Comparison of ENCODE assay signal across 25 cellular contexts in the genomic region with DNA sequence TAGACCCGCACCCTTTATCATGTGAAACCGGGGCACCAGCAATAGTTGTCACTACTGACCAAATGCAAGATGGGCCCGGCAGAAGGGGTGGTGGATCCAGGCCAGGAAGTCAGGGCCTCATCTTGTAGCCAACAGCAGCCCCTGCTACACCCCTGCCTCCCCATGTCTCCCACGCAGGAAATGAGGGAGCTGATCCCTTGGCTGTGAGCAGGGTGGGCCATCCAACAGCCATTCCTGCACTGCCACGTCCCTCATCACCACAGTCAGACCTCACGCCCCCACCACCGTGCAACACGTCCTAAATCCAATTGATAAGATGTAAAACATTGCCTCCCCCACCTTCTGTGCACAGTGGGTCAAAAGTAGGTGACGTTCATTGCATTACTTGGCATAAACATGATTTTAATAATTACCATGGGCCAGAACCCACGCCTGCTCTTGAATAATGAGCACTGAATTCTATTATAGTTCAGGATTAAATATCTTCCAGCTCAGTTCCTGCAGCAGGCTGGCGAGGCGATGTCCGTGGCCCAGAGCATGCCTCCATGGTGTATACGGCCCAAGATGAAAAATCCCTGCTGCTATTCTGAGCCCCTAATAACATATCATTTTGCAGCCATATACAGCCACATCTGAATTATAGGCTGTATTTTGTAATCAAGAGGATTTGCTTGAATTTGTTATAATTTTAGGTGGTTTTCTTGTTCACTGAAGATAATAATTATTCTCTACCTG.
A peak's percentile ranks its signal among the peaks of the same experiment; 100 is the strongest.
DNase-seq lines count a peak whose midpoint lies in the region; ATAC-seq, FAIRE-seq and TF ChIP-seq lines count a peak whose summit lies in the region.
"Had no signal": no experiment of that assay in that cellular context is flagged by ENCODE, and none has a peak within 500 bp of the region (broad histone marks: within the 10 kb centered on the region; RNA-seq: fewer than 3 reads in every experiment).

No MANE protein-coding gene starts in this region.

- H3K4me1 ChIP-seq in BLaER1 (peaks cover 53% of the 10 kb centered on the region), kidney (ENCODE audit: control insufficient read depth in 1 of 2, insufficient read depth in 1 of 2, low read depth in 1 of 2, low read length in 2 of 2) (no peaks in the 10 kb centered on the region)
- H3K4me1 ChIP-seq: BE2C, Caco-2, HAP-1 had no signal

- intact Hi-C loops in kidney (cut with DNase I), result no loop called here
- intact Hi-C loops in posterior vena cava (cut with DNase I), result no loop called here

- H3K4me3 ChIP-seq in BLaER1 (no peak overlapping the region), kidney (ENCODE audit: low read length in 2 of 2) (no peak overlapping the region)
- H3K4me3 ChIP-seq: A549, GM12878, HAP-1 had no signal

- H3K4me3 Mint-ChIP-seq in neural crest cell, result no peak overlapping the region
- H3K4me3 Mint-ChIP-seq in T-helper 17 cell, result no peak overlapping the region
- H3K4me3 Mint-ChIP-seq: CD4-positive, CD25-positive, alpha-beta regulatory T cell; CD8-positive, alpha-beta T cell; HFFc6 had no signal

- H3K27me3 ChIP-seq in BLaER1, result peaks cover 43% of the 10 kb centered on the region
- H3K27me3 ChIP-seq: BE2C had no signal

- no peaks in the 10 kb centered on the region; the same call in 1 of the 2 replicates for H3K9me3 ChIP-seq in BLaER1
- H3K9me3 ChIP-seq in kidney (ENCODE audit: control insufficient read depth in 1 of 2, low read length in 2 of 2), result no peaks in the 10 kb centered on the region
- no peaks in the 10 kb centered on the region for H3K9me3 ChIP-seq in T-helper 17 cell (ENCODE audit: control insufficient read depth, low read length, poor library complexity, severe bottlenecking)
- H3K9me3 ChIP-seq: A549, Caco-2, HAP-1 had no signal

- H3K36me3 Mint-ChIP-seq in neural crest cell (ENCODE audit: low read depth) (no peaks in the 10 kb centered on the region), T-helper 17 cell (ENCODE audit: low read depth) (no peaks in the 10 kb centered on the region)
- H3K36me3 Mint-ChIP-seq: CD4-positive, CD25-positive, alpha-beta regulatory T cell; CD8-positive, alpha-beta T cell had no signal

- DNase-seq in kidney, result peak; percentile 33
- DNase-seq in neural crest cell (ENCODE audit: low read depth, low spot score), result no peak
- peak; percentile 41 for DNase-seq in posterior vena cava (ENCODE audit: low spot score)
- no peak for DNase-seq in NCI-H526 (lab: John Stamatoyannopoulos, UW)
- no peak for DNase-seq in T-helper 17 cell
- DNase-seq: 8988T; ACHN; AML-193; BE2C; Caco-2; CD4-positive, CD25-positive, alpha-beta regulatory T cell; CD8-positive, alpha-beta T cell; DMS79; EL; GDM1; GOT3; HFFc6 had no signal

- no peak for TF ChIP-seq CTCF in kidney (IDR thresholded peaks at IDR 0.05; ENCODE audit: borderline replicate concordance, extremely low read depth, insufficient read depth)
- TF ChIP-seq CTCF in neural crest cell (conservative IDR thresholded peaks at IDR 0.05), result no peak

- H3K27me3 Mint-ChIP-seq in neural crest cell (ENCODE audit: low read depth) (peaks cover 17% of the 10 kb centered on the region), T-helper 17 cell (peaks cover 40% of the 10 kb centered on the region)

- no peak overlapping the region for H3K9ac ChIP-seq in BLaER1
- H3K9ac ChIP-seq in kidney (ENCODE audit: low read length in 2 of 2), result no peak overlapping the region

- H3K27ac Mint-ChIP-seq in neural crest cell (ENCODE audit: unreplicated experiment) (peak overlapping the region; percentile 15), T-helper 17 cell (no peak overlapping the region)
- H3K27ac Mint-ChIP-seq: CD8-positive, alpha-beta T cell; HFFc6 had no signal

- H3K4me2 ChIP-seq in BLaER1, result peak overlapping the region; percentile 39
- H3K4me2 ChIP-seq: A549 had no signal

- no peak for ATAC-seq in T-helper 17 cell
- ATAC-seq in GM19328 (IDR thresholded peaks at IDR 0.05; ENCODE audit: unreplicated experiment), result no peak
- no peak for ATAC-seq in GM18873 (IDR thresholded peaks at IDR 0.05; ENCODE audit: low FRiP score, unreplicated experiment)
- ATAC-seq: A549; CD8-positive, alpha-beta T cell; GM12878 had no signal

- H3K36me3 ChIP-seq in BLaER1, result no peaks in the 10 kb centered on the region
- H3K36me3 ChIP-seq in kidney (ENCODE audit: control insufficient read depth in 1 of 2, insufficient read depth in 2 of 2, low read length in 2 of 2), result no peaks in the 10 kb centered on the region
- H3K36me3 ChIP-seq: BE2C, HAP-1 had no signal

- H4K20me1 ChIP-seq in BLaER1, result peaks cover 35% of the 10 kb centered on the region; the same call in 1 of the 2 replicates

- no peak for FAIRE-seq in kidney (lab: Jason Lieb, UNC)
- FAIRE-seq: A549, GM12878, H54 had no signal

- H3K27ac ChIP-seq in BLaER1 (no peak overlapping the region), kidney (ENCODE audit: low read depth in 2 of 2, low read length in 2 of 2) (no peak overlapping the region)
- H3K27ac ChIP-seq: A549, C4-2B had no signal

- H3K4me1 Mint-ChIP-seq in neural crest cell (peaks cover 10% of the 10 kb centered on the region), T-helper 17 cell (no peaks in the 10 kb centered on the region)
- H3K4me1 Mint-ChIP-seq: CD4-positive, CD25-positive, alpha-beta regulatory T cell had no signal

- no peaks in the 10 kb centered on the region for H3K9me3 Mint-ChIP-seq in neural crest cell
- H3K9me3 Mint-ChIP-seq: CD8-positive, alpha-beta T cell had no signal

Comparison
In these comparisons a context has a peak if more than half of its experiments do, and no peak if none do; other contexts are left out.
1. DNase-seq: peak in kidney (single experiment) and posterior vena cava (single experiment); none in neural crest cell (single experiment), NCI-H526 (0 of 2) and T-helper 17 cell (0 of 3).